In genomic region chr1:21843996-21844395, GRCh38 we compare ENCODE assay signal across 35 cellular contexts. TPM values are rescaled to one million over a fixed set of nuclear protein-coding genes. Genes with fewer than 3 reads are reported as not detected.
"Had no signal": no experiment of that assay in that cellular context is flagged by ENCODE, and none has a peak within 500 bp of the region (broad histone marks: within the 10 kb centered on the region; RNA-seq: fewer than 3 reads in every experiment).

No MANE protein-coding gene starts in this region.

- H3K27ac ChIP-seq: ascending aorta, breast epithelium, cardiac muscle cell, colonic mucosa, foreskin keratinocyte, gastrocnemius medialis, WERI-Rb-1 had no signal

- H3K27me3 ChIP-seq: ascending aorta, breast epithelium, cardiac muscle cell, colonic mucosa, esophagus muscularis mucosa, foreskin keratinocyte, gastrocnemius medialis, heart left ventricle had no signal

- H3K4me1 ChIP-seq: ascending aorta, breast epithelium, colonic mucosa, esophagus muscularis mucosa, foreskin keratinocyte, heart left ventricle had no signal

- H3K9me3 ChIP-seq: ascending aorta, breast epithelium, colonic mucosa, esophagus muscularis mucosa, gastrocnemius medialis, heart left ventricle had no signal

- H3K36me3 ChIP-seq: breast epithelium had no signal

- ATAC-seq: activated CD4-positive, CD25-positive, alpha-beta regulatory T cell treated with anti-CD3 and anti-CD28 coated beads, Interleukin-2, amount 50 U/mL, for 24 hours; activated CD8-positive, alpha-beta memory T cell treated with anti-CD3 and anti-CD28 coated beads, Interleukin-2, amount 10 ng/mL, durations not matched to agents 7 days and 5 days; activated CD8-positive, alpha-beta T cell treated with anti-CD3 and anti-CD28 coated beads, Interleukin-2, amount 10 ng/mL, durations not matched to agents 7 days and 5 days; foreskin keratinocyte; gastrocnemius medialis; heart left ventricle; T-helper 17 cell had no signal

- H3K4me3 ChIP-seq: ascending aorta, breast epithelium, cardiac muscle cell, colonic mucosa, esophagus muscularis mucosa, gastrocnemius medialis, heart left ventricle had no signal

- DNase-seq: activated B cell treated with CpG ODN at 0.5 μM for 24 hours; activated CD4-positive, alpha-beta memory T cell treated with anti-CD3 and anti-CD28 coated beads for 36 hours; activated CD4-positive, alpha-beta T cell treated with anti-CD3 and anti-CD28 coated beads for 48 hours; activated CD4-positive, alpha-beta T cell treated with anti-CD3 and anti-CD28 coated beads, Interleukin-2, amount 50 U/mL, for 1 hour; activated CD8-positive, alpha-beta memory T cell treated with anti-CD3 and anti-CD28 coated beads, Interleukin-2, amount 10 ng/mL, durations not matched to agents 7 days and 5 days; activated CD8-positive, alpha-beta memory T cell treated with anti-CD3 and anti-CD28 coated beads, Interleukin-2, amount 50 U/mL, for 4 hours; activated CD8-positive, alpha-beta T cell treated with anti-CD3 and anti-CD28 coated beads, Interleukin-2, amount 10 ng/mL, durations not matched to agents 7 days and 5 days; activated effector memory CD4-positive, alpha-beta T cell treated with anti-CD3 and anti-CD28 coated beads, Interleukin-2, amount 50 U/mL, for 16 hours; activated naive CD4-positive, alpha-beta T cell treated with anti-CD3 and anti-CD28 coated beads for 36 hours; activated naive CD8-positive, alpha-beta T cell treated with anti-CD3 and anti-CD28 coated beads, Interleukin-2, amount 10 ng/mL, durations not matched to agents 7 days and 5 days; activated T-cell treated with anti-CD3 and anti-CD28 coated beads, Interleukin-2, amount 50 U/mL, for 1 hour; activated T-cell treated with anti-CD3 and anti-CD28 coated beads, Interleukin-2, amount 50 U/mL, for 48 hours; central memory CD4-positive, alpha-beta T cell; cerebellar nuclear complex; colonic mucosa; effector CD8-positive, alpha-beta T cell; endodermal cell; erythroblast; foreskin keratinocyte; gastrocnemius medialis; glutamatergic neuron; heart left ventricle; T-helper 1 cell; T-helper 17 cell; T1000; WERI-Rb-1 had no signal

RNA-seq across cellular contexts. Expression of gene LDLRAD2, which starts 31.9 kb away (rescaled TPM):
- total RNA-seq: activated CD4-positive, alpha-beta memory T cell treated with anti-CD3 and anti-CD28 coated beads for 36 hours; activated CD8-positive, alpha-beta memory T cell treated with anti-CD3 and anti-CD28 coated beads for 36 hours; activated CD8-positive, alpha-beta memory T cell treated with anti-CD3 and anti-CD28 coated beads, Interleukin-2, amount 10 ng/mL, durations not matched to agents 7 days and 5 days; activated CD8-positive, alpha-beta T cell treated with anti-CD3 and anti-CD28 coated beads, Interleukin-2, amount 10 ng/mL, durations not matched to agents 7 days and 5 days; activated naive CD4-positive, alpha-beta T cell treated with anti-CD3 and anti-CD28 coated beads for 36 hours; activated T-helper 1 cell treated with anti-CD3 and anti-CD28 coated beads, Interleukin-12 subunit alpha, Interleukin-12 subunit beta, Interleukin-2, Interleukin-4 antibody, amounts not matched to agents 30 ng/mL and 10 ng/mL and 1 ng/mL, durations not matched to agents 14 hours and 24 hours and 36 hours; activated T-helper 2 cell treated with anti-CD3 and anti-CD28 coated beads, Interferon-gamma antibody, Interleukin-2, Interleukin-4, amounts not matched to agents 10 μg/mL and 5 μg/mL and 100 μg/mL, durations not matched to agents 14 hours and 24 hours and 36 hours; ascending aorta; dermis microvascular lymphatic vessel endothelial cell; esophagus muscularis mucosa; foreskin keratinocyte; gastrocnemius medialis; T-helper 17 cell had no signal
